ENCODE assay signal across 2 cellular contexts in genomic region chr1:153958961-153959260, GRCh38.
TF ChIP-seq lines count a peak whose summit lies in the region.

No MANE protein-coding gene starts in this region.

TF ChIP-seq in HCT116, 20 proteins besides CTCF, POLR2A, EP300 and RAD21 (continued from another document):
- no peak for TF ChIP-seq SIN3A (IDR thresholded peaks at IDR 0.05; ENCODE audit: low read depth)
- no peak for TF ChIP-seq FOSL1 (IDR thresholded peaks at IDR 0.05; ENCODE audit: low read depth)
- no peak for TF ChIP-seq EZH2 (IDR thresholded peaks at IDR 0.05)
- no peak for TF ChIP-seq ZFX (IDR thresholded peaks at IDR 0.05)
- TF ChIP-seq JUND (IDR thresholded peaks at IDR 0.05), result no peak
- TF ChIP-seq CBX3 (IDR thresholded peaks at IDR 0.05; ENCODE audit: low read depth), result no peak
- no peak for TF ChIP-seq EGR1 (IDR thresholded peaks at IDR 0.05; ENCODE audit: low read depth)
- TF ChIP-seq TCF7L2 (IDR thresholded peaks at IDR 0.05; ENCODE audit: borderline replicate concordance, extremely low read depth, insufficient read depth, insufficient read length), result no peak
TF ChIP-seq in HCT116: peak in this region for 0.

TF ChIP-seq in WTC11, 78 proteins besides CTCF, POLR2A, EP300 and RAD21 (continued from another document):
- TF ChIP-seq E2F5 (CRISPR knock-in tag; IDR thresholded peaks at IDR 0.05), result no peak
- TF ChIP-seq FOXP1 (CRISPR knock-in tag; IDR thresholded peaks at IDR 0.05; ENCODE audit: borderline replicate concordance), result no peak
- no peak for TF ChIP-seq TEAD4 (CRISPR knock-in tag; IDR thresholded peaks at IDR 0.05)
- no peak for TF ChIP-seq MAX (CRISPR knock-in tag; IDR thresholded peaks at IDR 0.05)
- TF ChIP-seq HMGA2 (CRISPR knock-in tag; IDR thresholded peaks at IDR 0.05), result no peak
- TF ChIP-seq ZNF317 (CRISPR knock-in tag; IDR thresholded peaks at IDR 0.05; ENCODE audit: borderline replicate concordance, low read depth), result no peak
- TF ChIP-seq ZNF512 (CRISPR knock-in tag; IDR thresholded peaks at IDR 0.05; ENCODE audit: borderline replicate concordance), result no peak
- TF ChIP-seq ZBTB21 (CRISPR knock-in tag; IDR thresholded peaks at IDR 0.05; ENCODE audit: borderline replicate concordance), result no peak
- TF ChIP-seq GTF2I (CRISPR knock-in tag; conservative IDR thresholded peaks at IDR 0.05), result no peak
- no peak for TF ChIP-seq NR1H2 (CRISPR knock-in tag; IDR thresholded peaks at IDR 0.05)
- no peak for TF ChIP-seq PRDM15 (CRISPR knock-in tag; IDR thresholded peaks at IDR 0.05)
- TF ChIP-seq ZMAT4 (CRISPR knock-in tag; IDR thresholded peaks at IDR 0.05), result no peak
TF ChIP-seq in WTC11: peak in this region for 0.
